In the genomic region with DNA sequence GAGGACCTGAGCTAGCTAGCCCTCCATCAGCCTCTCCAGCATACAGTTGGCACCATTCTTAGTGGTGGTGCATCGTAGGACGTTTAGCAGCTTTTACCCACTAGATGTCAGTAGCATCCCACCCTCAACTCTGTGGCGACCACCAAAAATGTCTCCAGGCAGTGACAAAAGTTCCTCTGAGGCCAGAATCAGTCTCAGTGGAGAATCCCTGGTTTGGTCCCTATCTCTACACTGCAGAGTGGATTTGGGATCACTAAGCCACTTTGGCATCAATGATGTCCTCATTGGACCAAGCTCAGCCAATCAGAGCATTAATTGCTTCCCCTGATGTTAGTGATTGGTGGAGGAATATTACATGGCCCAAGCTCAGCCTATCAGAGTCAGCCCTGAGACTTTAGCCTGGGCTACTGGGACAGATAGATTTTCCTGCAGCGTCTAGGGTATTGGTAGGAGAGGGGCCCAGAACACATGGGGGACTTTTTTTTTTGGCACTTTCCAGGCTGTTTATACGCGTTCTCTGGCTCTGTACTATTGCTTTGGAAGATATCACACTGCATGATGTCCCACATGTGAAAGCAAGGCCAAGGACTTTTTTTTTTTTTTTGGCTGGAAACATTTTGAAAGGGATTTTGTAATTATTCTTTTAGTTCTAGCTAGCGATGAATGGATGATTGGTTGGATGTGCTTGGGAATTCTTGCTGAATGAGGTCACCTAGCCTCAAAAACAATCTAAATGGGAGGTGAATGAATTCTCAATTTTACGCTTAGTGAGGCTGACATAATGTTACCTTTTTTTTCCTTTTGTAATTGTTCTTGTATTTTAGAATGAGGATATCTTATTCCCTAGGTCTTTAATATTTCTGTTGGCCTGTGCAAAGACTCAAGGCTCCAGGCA, we compare ENCODE assay signal across 8 cellular contexts. TPM values are rescaled to one million over a fixed set of nuclear protein-coding genes. Genes with fewer than 3 reads are reported as not detected.
A peak's percentile ranks its signal among the peaks of the same experiment; 100 is the strongest.
DNase-seq lines count a peak whose midpoint lies in the region; ATAC-seq and TF ChIP-seq lines count a peak whose summit lies in the region.

No MANE protein-coding gene starts in this region.

- CTCF ChIA-PET in naive thymus-derived CD4-positive, alpha-beta T cell (lab: Charles Lee) = interaction anchor here (0.5 to 0.7 kb wide), 4 partner anchors 26 to 354 kb away, joined by 3 read pairs; a partner anchor contains a TSS

- no peaks in the 10 kb centered on the region for H3K4me1 Mint-ChIP-seq in activated T-cell treated with anti-CD3 and anti-CD28 coated beads, Interleukin-2, amount 50 U/mL, for 24 hours (ENCODE audit: low read depth)
- H3K4me1 Mint-ChIP-seq in naive thymus-derived CD4-positive, alpha-beta T cell = peaks cover 0 to 1% (median 0%) of the 10 kb centered on the region in 7 donors

- no peak overlapping the region for H3K4me2 ChIP-seq in OCI-LY3 (ENCODE audit: low read length)

- POLR2A ChIA-PET in naive thymus-derived CD4-positive, alpha-beta T cell (lab: Charles Lee) = interaction anchor here (0.6 to 0.7 kb wide), 2 partner anchors 24 to 141 kb away, joined by 4 to 5 read pairs; no protein-coding TSS in a partner anchor

- no peaks in the 10 kb centered on the region for H3K36me3 Mint-ChIP-seq in activated T-cell treated with anti-CD3 and anti-CD28 coated beads, Interleukin-2, amount 50 U/mL, for 24 hours (ENCODE audit: low read depth)
- H3K36me3 Mint-ChIP-seq in naive thymus-derived CD4-positive, alpha-beta T cell = no peaks in the 10 kb centered on the region

- H2AFZ ChIP-seq in OCI-LY3 (ENCODE audit: low read depth, low read length) = no peak overlapping the region

- no peaks in the 10 kb centered on the region for H4K20me1 ChIP-seq in OCI-LY3 (ENCODE audit: insufficient read depth, low read length)

- H3K36me3 ChIP-seq in OCI-LY3 (replicated peaks; ENCODE audit: low read depth, low read length) = no peaks in the 10 kb centered on the region
- H3K36me3 ChIP-seq in naive thymus-derived CD4-positive, alpha-beta T cell (ENCODE audit: control insufficient read depth in 2 of 3, insufficient read depth in 3 of 3, low read length in 3 of 3) = no peaks in the 10 kb centered on the region

- no peak overlapping the region for H3K9ac ChIP-seq in OCI-LY3 (ENCODE audit: low read length)

- no peaks in the 10 kb centered on the region for H3K9me3 ChIP-seq in OCI-LY3 (ENCODE audit: insufficient read depth, low read length)
- peaks cover 0 to 3% (median 0%) of the 10 kb centered on the region in 3 experiments for H3K9me3 ChIP-seq in naive thymus-derived CD4-positive, alpha-beta T cell (ENCODE audit: control insufficient read depth in 2 of 3, low read length in 3 of 3)

- H3K4me1 ChIP-seq in OCI-LY3 (ENCODE audit: low read length) = no peaks in the 10 kb centered on the region
- no peaks in the 10 kb centered on the region for H3K4me1 ChIP-seq in naive thymus-derived CD4-positive, alpha-beta T cell (ENCODE audit: control insufficient read depth in 2 of 2, insufficient read depth in 2 of 2, low read length in 2 of 2)

- H3K4me3 Mint-ChIP-seq in activated T-cell treated with anti-CD3 and anti-CD28 coated beads, Interleukin-2, amount 50 U/mL, for 24 hours = no peak overlapping the region
- no peak overlapping the region for H3K4me3 Mint-ChIP-seq in naive thymus-derived CD4-positive, alpha-beta T cell

- H3K27me3 ChIP-seq in OCI-LY3 (ENCODE audit: low read depth, low read length) = no peaks in the 10 kb centered on the region; the same call in 1 of the 2 replicates
- H3K27me3 ChIP-seq in naive thymus-derived CD4-positive, alpha-beta T cell (ENCODE audit: control insufficient read depth in 2 of 2, insufficient read depth in 2 of 2, low read length in 2 of 2) = no peaks in the 10 kb centered on the region

- peak; percentile 54 for ATAC-seq in naive thymus-derived CD4-positive, alpha-beta T cell

- no peak overlapping the region for H3K4me3 ChIP-seq in OCI-LY3 (ENCODE audit: low read length)
- no peak overlapping the region for H3K4me3 ChIP-seq in naive thymus-derived CD4-positive, alpha-beta T cell (ENCODE audit: low read length)

- peak; percentile 53 for DNase-seq in activated T-cell treated with anti-CD3 and anti-CD28 coated beads, Interleukin-2, amount 50 U/mL, for 24 hours
- DNase-seq in activated T-cell treated with anti-CD3 and anti-CD28 coated beads for 4 hours (no peak), cerebellar cortex (ENCODE audit: low spot score) (peak; percentile 33), middle frontal gyrus (ENCODE audit: extremely low spot score, low spot score) (no peak), ecto neural progenitor cell (ENCODE audit: low spot score) (no peak), medulla oblongata (ENCODE audit: extremely low spot score) (no peak)
- DNase-seq in naive thymus-derived CD4-positive, alpha-beta T cell = peak in 3 of 9 donors; percentile 14 to 35 (median 33)

- no peaks in the 10 kb centered on the region for H3K27me3 Mint-ChIP-seq in activated T-cell treated with anti-CD3 and anti-CD28 coated beads, Interleukin-2, amount 50 U/mL, for 24 hours
- H3K27me3 Mint-ChIP-seq in naive thymus-derived CD4-positive, alpha-beta T cell = no peaks in the 10 kb centered on the region

- H3K27ac ChIP-seq in OCI-LY3 (ENCODE audit: low read length) = no peak overlapping the region
- no peak overlapping the region for H3K27ac ChIP-seq in naive thymus-derived CD4-positive, alpha-beta T cell (ENCODE audit: low read depth, low read length)

- intact Hi-C loops in naive thymus-derived CD4-positive, alpha-beta T cell (cut with micrococcal nuclease) = loop anchor here in 1 of 2 donors (1.0 kb wide), 1 partner anchor 414 kb away; no protein-coding TSS in a partner anchor

- TF ChIP-seq CTCF in OCI-LY3 (IDR thresholded peaks at IDR 0.05; ENCODE audit: low read depth, low read length) = peak; percentile 60

- H3K9me3 Mint-ChIP-seq in activated T-cell treated with anti-CD3 and anti-CD28 coated beads, Interleukin-2, amount 50 U/mL, for 24 hours = no peaks in the 10 kb centered on the region
- H3K9me3 Mint-ChIP-seq in naive thymus-derived CD4-positive, alpha-beta T cell = peaks cover 0 to 3% (median 0%) of the 10 kb centered on the region in 11 donors

- no peak overlapping the region for H3K27ac Mint-ChIP-seq in activated T-cell treated with anti-CD3 and anti-CD28 coated beads, Interleukin-2, amount 50 U/mL, for 24 hours
- H3K27ac Mint-ChIP-seq in naive thymus-derived CD4-positive, alpha-beta T cell = peak overlapping the region in 1 of 9 donors; percentile 6

- no peaks in the 10 kb centered on the region for H3K79me2 ChIP-seq in OCI-LY3 (ENCODE audit: low read length)

RNA-seq across cellular contexts. Expression of a gene that starts 7.0 kb away (rescaled TPM):
- not detected for total RNA-seq in naive thymus-derived CD4-positive, alpha-beta T cell
- not detected for polyA plus RNA-seq in naive thymus-derived CD4-positive, alpha-beta T cell

RNA-seq across cellular contexts. Expression of a gene that starts 19.2 kb away (rescaled TPM):
- total RNA-seq in naive thymus-derived CD4-positive, alpha-beta T cell = not detected
- not detected for polyA plus RNA-seq in naive thymus-derived CD4-positive, alpha-beta T cell

RNA-seq across cellular contexts. Expression of a gene that starts 21.6 kb away (rescaled TPM):
- total RNA-seq in naive thymus-derived CD4-positive, alpha-beta T cell = 10 to 100 TPM; 19.5 to 45.1 (median 33.3) TPM
- 10 to 100 TPM; 26.8 to 31.3 TPM for polyA plus RNA-seq in naive thymus-derived CD4-positive, alpha-beta T cell

RNA-seq across cellular contexts. Expression of a gene that starts 28.8 kb away (rescaled TPM):
- 10 to 100 TPM in 4 of 5 experiments, 1 to 10 TPM in 1; 3.1 to 15.1 (median 11.0) TPM for total RNA-seq in naive thymus-derived CD4-positive, alpha-beta T cell
- 1 to 10 TPM; 5.0 to 8.2 TPM for polyA plus RNA-seq in naive thymus-derived CD4-positive, alpha-beta T cell

RNA-seq across cellular contexts. Expression of a gene that starts 36.1 kb away (rescaled TPM):
- total RNA-seq in naive thymus-derived CD4-positive, alpha-beta T cell = 100 to 1,000 TPM in 1 of 5 experiments, 10 to 100 TPM in 4; 29.9 to 221 (median 57.1) TPM
- 100 to 1,000 TPM; 105 to 115 TPM for polyA plus RNA-seq in naive thymus-derived CD4-positive, alpha-beta T cell

Comparison
In these comparisons a context has a peak if more than half of its experiments do, and no peak if none do; other contexts are left out.
1. DNase-seq: peak in activated T-cell treated with anti-CD3 and anti-CD28 coated beads, Interleukin-2, amount 50 U/mL, for 24 hours (single experiment) and cerebellar cortex (single experiment); none in activated T-cell treated with anti-CD3 and anti-CD28 coated beads for 4 hours (single experiment), middle frontal gyrus (single experiment), ecto neural progenitor cell (single experiment) and medulla oblongata (single experiment).